In the genomic region with DNA sequence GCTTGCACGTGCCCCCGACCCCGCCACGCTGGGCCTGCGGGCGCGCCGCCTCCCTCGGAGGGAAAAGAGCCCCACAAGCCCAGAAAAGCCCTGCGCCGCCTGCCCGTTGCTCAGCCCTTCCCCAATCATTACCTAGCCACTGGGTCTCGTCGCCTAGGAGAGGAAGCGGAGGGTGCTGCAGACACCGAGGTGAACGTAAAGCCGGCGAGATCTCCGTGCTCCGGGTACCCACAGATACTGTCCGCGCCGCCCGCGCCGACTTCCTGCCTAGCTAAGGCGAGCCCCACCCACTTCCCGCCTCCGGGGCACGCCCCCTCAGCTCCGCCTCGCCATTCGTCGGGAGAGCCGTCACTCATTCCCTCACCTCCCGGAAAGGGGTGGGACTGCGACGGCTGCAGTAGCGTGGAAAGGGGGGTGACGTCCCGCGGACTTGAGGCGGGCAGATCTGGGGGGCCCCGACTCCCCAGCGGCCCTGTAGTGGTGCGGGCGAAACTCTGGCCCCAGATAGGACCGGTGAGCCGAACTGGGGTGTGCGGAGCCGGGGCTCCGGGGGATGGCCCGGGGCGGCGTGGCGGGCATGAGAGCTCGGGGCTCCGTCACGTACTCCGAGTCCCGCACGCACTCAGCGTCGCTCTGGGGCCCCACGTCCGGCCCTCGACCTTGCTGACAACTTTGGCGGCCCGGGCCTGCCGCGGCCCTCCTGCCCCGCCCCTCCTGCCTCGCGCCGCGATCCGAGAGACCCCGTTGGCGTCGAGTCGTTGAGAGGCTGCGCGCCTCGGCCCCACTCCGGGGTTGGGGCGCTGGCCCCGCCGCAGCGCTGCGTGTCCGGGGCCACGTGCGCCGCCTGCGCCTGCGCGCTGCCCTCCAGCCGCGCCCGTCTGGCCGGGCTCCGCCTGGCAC, we compare ENCODE assay signal across 8 cellular contexts. TPM values are rescaled to one million over a fixed set of nuclear protein-coding genes. Genes with fewer than 3 reads are reported as not detected.
DNase-seq lines count a peak whose midpoint lies in the region; ATAC-seq lines count a peak whose summit lies in the region.

A gene (minus strand): TSS at position 239 of the 900 bp plus-strand sequence. CDS start 3,778 bp downstream, outside the sequence.

- no peaks in the 10 kb centered on the region for H3K27me3 ChIP-seq in endocrine pancreas (ENCODE audit: control insufficient read depth, insufficient read depth, low read length)

- DNase-seq in Caki2 (ENCODE audit: low read depth) (peak; percentile 98), HT1080 (ENCODE audit: low read depth) (peak; percentile 97), NOMO-1 treated with dmso at 0.1 percent for 144 hours (lab: John Stamatoyannopoulos, UW; ENCODE audit: unreplicated experiment) (peak; percentile 92)
- DNase-seq in activated CD8-positive, alpha-beta memory T cell treated with anti-CD3 and anti-CD28 coated beads, Interleukin-2, amount 50 U/mL, for 1 hour (ENCODE audit: extremely low read depth), result peak; percentile 92
- DNase-seq in stimulated activated CD8-positive, alpha-beta memory T cell treated with anti-CD3 and anti-CD28 coated beads, Interleukin-15, amount 100 ng/mL, for 24 hours (ENCODE audit: low read depth), result peak; percentile 100

- H3K4me1 ChIP-seq in endocrine pancreas (ENCODE audit: control insufficient read depth, insufficient read depth, low read length), result no peaks in the 10 kb centered on the region
- peaks cover 42% of the 10 kb centered on the region for H3K4me1 ChIP-seq in mesodermal cell (ENCODE audit: control insufficient read depth, insufficient read depth, low read length, poor library complexity, severe bottlenecking)

- peak; percentile 74 for ATAC-seq in GM21367 (IDR thresholded peaks at IDR 0.05; ENCODE audit: unreplicated experiment)

- peak within 1 kb of the TSS; percentile 92 for H3K9ac ChIP-seq in endocrine pancreas (ENCODE audit: control insufficient read depth, insufficient read depth, low read length)

- peak within 1 kb of the TSS; percentile 96 for H3K27ac ChIP-seq in mesodermal cell (ENCODE audit: low read depth, low read length, severe bottlenecking)

- peaks cover 2% of the 10 kb centered on the region for H3K36me3 ChIP-seq in endocrine pancreas (ENCODE audit: control insufficient read depth, insufficient read depth, low read length)
- peaks cover 34% of the 10 kb centered on the region for H3K36me3 ChIP-seq in mesodermal cell (ENCODE audit: control insufficient read depth, insufficient read depth, low read length)

- peak within 1 kb of the TSS; percentile 32 for H3K4me3 ChIP-seq in endocrine pancreas (ENCODE audit: control insufficient read depth, insufficient read depth, low read length)
- peak within 1 kb of the TSS; percentile 97 for H3K4me3 ChIP-seq in mesodermal cell (ENCODE audit: extremely low read depth, insufficient read depth, low read length, poor library complexity, severe bottlenecking)

- in situ Hi-C loops in Caki2 (cut with HindIII; ENCODE audit: low pct_unique_long_range_greater_than_20kb, low sequenced_read_pairs), result no loop called here

- H3K9me3 ChIP-seq in endocrine pancreas (ENCODE audit: control insufficient read depth, low read length), result no peaks in the 10 kb centered on the region
- H3K9me3 ChIP-seq in mesodermal cell (ENCODE audit: control insufficient read depth, low read length), result no peaks in the 10 kb centered on the region

- 0% methylated on average over 75 to 83 of the region's 103 CpGs for WGBS in mesodermal cell (ENCODE audit: insufficient coverage in 2 of 2), 2 experiments

RNA-seq across cellular contexts. Expression of the gene that starts here (rescaled TPM):
- total RNA-seq in Caki2 (2014; rRNA removed; shearing (Covaris generic); ENCODE audit: low replicate concordance), result 3,891 and 4,382 TPM in 2 replicates
- 3,632 and 3,729 TPM in 2 replicates for total RNA-seq in HT1080 (2014; rRNA removed; shearing (Covaris generic))
- polyA plus RNA-seq in HT1080 (2015; cell fraction: cytosol; rRNA removed), result 2,345 and 2,620 TPM in 2 replicates
- 3,922 and 4,106 TPM in 2 replicates for polyA plus RNA-seq in HT1080 (2015; cell fraction: nucleus; rRNA removed)
- polyA plus RNA-seq in mesodermal cell (2013, experiment 1 of 2), result 1,433 TPM
- polyA plus RNA-seq in mesodermal cell (2013, experiment 2 of 2), result 1,329 TPM

Comparison
In these comparisons a context has a peak if more than half of its experiments do, and no peak if none do; other contexts are left out.
1. Peak in every context shown above with its lines: DNase-seq, ATAC-seq, H3K4me3 ChIP-seq and H3K27ac ChIP-seq.